In the genomic region with DNA sequence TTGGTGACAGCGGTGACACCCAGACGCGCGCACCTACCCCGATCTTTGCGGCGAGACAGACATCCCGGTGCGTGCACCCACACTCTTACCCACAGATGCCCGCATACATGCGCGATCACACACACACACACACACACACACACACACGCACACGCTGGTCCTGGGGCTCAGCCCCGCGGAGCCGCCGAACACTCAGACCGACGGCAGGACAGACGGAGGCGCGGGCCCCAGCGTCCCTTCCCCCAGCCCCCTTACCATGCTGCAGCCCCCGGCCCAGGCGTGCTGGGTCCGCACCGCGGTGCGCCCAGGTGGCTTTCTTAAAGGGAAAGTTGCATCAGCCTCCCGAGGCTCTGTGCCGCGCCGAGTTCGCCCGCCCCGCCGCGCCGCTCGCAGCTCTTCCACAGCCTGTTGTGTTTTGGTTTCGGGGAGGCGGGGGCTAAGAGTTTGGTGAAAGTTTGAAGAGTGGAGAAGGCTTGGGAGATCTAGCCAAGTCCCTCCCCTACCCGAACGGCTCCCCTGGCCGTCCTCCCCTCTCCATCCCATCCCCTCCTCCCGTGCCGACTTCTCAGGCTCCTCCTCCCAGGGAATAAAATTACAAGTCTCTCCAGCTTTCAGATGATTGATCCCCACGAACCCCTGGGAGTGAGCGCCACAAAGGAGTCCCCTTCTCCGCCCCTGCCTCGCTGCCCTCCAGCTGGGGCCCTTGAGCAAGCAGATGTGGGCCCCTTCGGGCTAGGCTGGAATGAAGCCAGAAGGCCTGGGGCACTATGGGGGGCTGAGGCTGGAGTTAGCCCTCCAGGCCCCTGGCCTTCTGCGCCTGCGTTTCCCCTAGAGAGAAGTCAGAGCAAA, we compare ENCODE assay signal across 8 cellular contexts. TPM values are rescaled to one million over a fixed set of nuclear protein-coding genes. Genes with fewer than 3 reads are reported as not detected.
A peak's percentile ranks its signal among the peaks of the same experiment; 100 is the strongest.
DNase-seq lines count a peak whose midpoint lies in the region; ATAC-seq and TF ChIP-seq lines count a peak whose summit lies in the region.

TSS of gene SLC6A9 (minus strand) at position 412 of the 849 bp plus-strand sequence. CDS start 7,185 bp downstream, outside the sequence.

- peak within 1 kb of the TSS; percentile 79 to 94 (median 85) for H3K4me3 Mint-ChIP-seq in naive thymus-derived CD8-positive, alpha-beta T cell

- peak within 1 kb of the TSS in 8 of 10 donors; percentile 27 to 95 (median 76) for H3K27ac Mint-ChIP-seq in naive thymus-derived CD8-positive, alpha-beta T cell

- H3K4me1 Mint-ChIP-seq in naive thymus-derived CD8-positive, alpha-beta T cell = peaks cover 16 to 25% (median 18%) of the 10 kb centered on the region in 4 donors

- DNase-seq in ELR (ENCODE audit: low read depth) (peak; percentile 66), NCI-H2227 (lab: John Stamatoyannopoulos, UW; ENCODE audit: unreplicated experiment) (peak; percentile 52), activated T-cell treated with anti-CD3 and anti-CD28 coated beads for 4 hours (peak; percentile 41), substantia nigra (lab: John Stamatoyannopoulos, UW) (peak in 16 of 49 donors; percentile 22 to 60 (median 35)), GM10266 (ENCODE audit: extremely low spot score) (no peak), HT-29 (ENCODE audit: low spot score) (no peak)
- DNase-seq in naive thymus-derived CD8-positive, alpha-beta T cell = peak; percentile 10 to 82 (median 46)

- H3K27ac ChIP-seq in substantia nigra (ENCODE audit: low read depth, low read length, poor library complexity, severe bottlenecking) = peak within 1 kb of the TSS; percentile 100

- peaks cover 0 to 2% (median 0%) of the 10 kb centered on the region in 3 donors for H3K36me3 Mint-ChIP-seq in naive thymus-derived CD8-positive, alpha-beta T cell

- POLR2A ChIA-PET in naive thymus-derived CD8-positive, alpha-beta T cell (lab: Charles Lee) = interaction anchor here (0.7 to 1.7 kb wide), 3 partner anchors 50 to 56 kb away, joined by 3 to 11 read pairs (median 4); partner anchors contain the start of gene ATP6V0B

- no peak for TF ChIP-seq CTCF in GM10266 (IDR thresholded peaks at IDR 0.05; ENCODE audit: control insufficient read depth, insufficient read depth, low read depth, missing control alignments)

- peak; percentile 47 for ATAC-seq in esophagus mucosa
- peak; percentile 37 to 44 for ATAC-seq in naive thymus-derived CD8-positive, alpha-beta T cell

- H3K9me3 Mint-ChIP-seq in naive thymus-derived CD8-positive, alpha-beta T cell = no peaks in the 10 kb centered on the region

- H3K27me3 Mint-ChIP-seq in naive thymus-derived CD8-positive, alpha-beta T cell = no peaks in the 10 kb centered on the region

RNA-seq across cellular contexts. Expression of gene SLC6A9, which starts in this region (rescaled TPM):
- total RNA-seq in esophagus mucosa = 46.7 TPM
- 1 to 10 TPM; 1.7 to 3.4 TPM for total RNA-seq in naive thymus-derived CD8-positive, alpha-beta T cell
- polyA plus RNA-seq in naive thymus-derived CD8-positive, alpha-beta T cell = not detected
- total RNA-seq in HT-29 (2014; rRNA removed; shearing (Covaris generic)) = 1.0 and 1.9 TPM in 2 replicates

Comparison
In these comparisons a context has a peak if more than half of its experiments do, and no peak if none do; other contexts are left out.
1. RNA of gene SLC6A9 (total RNA-seq): 46.7 TPM in esophagus mucosa (single experiment); 1.7 to 3.4 TPM in naive thymus-derived CD8-positive, alpha-beta T cell and 1.0 to 1.9 TPM in HT-29; every median in the first group is over 10 times any median in the second.
2. DNase-seq: peak in ELR (single experiment), NCI-H2227 (single experiment), activated T-cell treated with anti-CD3 and anti-CD28 coated beads for 4 hours (single experiment) and naive thymus-derived CD8-positive, alpha-beta T cell (10 of 10); none in GM10266 (single experiment) and HT-29 (single experiment).